In genomic region chr10:36211856-36212255, GRCh38 we compare ENCODE assay signal across 25 cellular contexts.
A peak's percentile ranks its signal among the peaks of the same experiment; 100 is the strongest.
DNase-seq lines count a peak whose midpoint lies in the region; ATAC-seq and TF ChIP-seq lines count a peak whose summit lies in the region.
"Had no signal": no experiment of that assay in that cellular context is flagged by ENCODE, and none has a peak within 500 bp of the region (broad histone marks: within the 10 kb centered on the region; RNA-seq: fewer than 3 reads in every experiment).

No MANE protein-coding gene starts in this region.

- H2BK5ac ChIP-seq in trophoblast cell (ENCODE audit: low read depth, low read length, poor library complexity) = no peak overlapping the region

- no peak overlapping the region for H3K27ac Mint-ChIP-seq in progenitor cell of endocrine pancreas
- H3K27ac Mint-ChIP-seq: B cell; CD14-positive monocyte; CD4-positive, alpha-beta memory T cell; CD8-positive, alpha-beta memory T cell had no signal

- H3K9ac ChIP-seq in SK-N-SH (no peak overlapping the region), trophoblast cell (ENCODE audit: low read length) (no peak overlapping the region)
- H3K9ac ChIP-seq: BLaER1 had no signal

- H3K14ac ChIP-seq in trophoblast cell (ENCODE audit: low read length) = no peak overlapping the region

- no peaks in the 10 kb centered on the region for H3K9me2 ChIP-seq in SK-N-SH

- H3K27me3 ChIP-seq in SK-N-SH (ENCODE audit: insufficient read depth) (no peaks in the 10 kb centered on the region), trophoblast cell (ENCODE audit: insufficient read depth, low read length) (no peaks in the 10 kb centered on the region)
- H3K27me3 ChIP-seq: BLaER1 had no signal

- H3K36me3 ChIP-seq in SK-N-SH (replicated peaks in 1 of 2; ENCODE audit: control insufficient read depth in 1 of 2, insufficient read depth in 2 of 2, low read length in 1 of 2) (no peaks in the 10 kb centered on the region), trophoblast cell (ENCODE audit: control insufficient read depth in 1 of 2, insufficient read depth in 2 of 2, low read length in 2 of 2) (no peaks in the 10 kb centered on the region)
- H3K36me3 ChIP-seq: BLaER1 had no signal

- no peak overlapping the region for H4K8ac ChIP-seq in trophoblast cell (ENCODE audit: low read depth, low read length)

- TF ChIP-seq EP300 in SK-N-SH (IDR thresholded peaks at IDR 0.05; ENCODE audit: borderline replicate concordance in 1 of 2, low read depth in 1 of 2, low read length in 1 of 2) = peak in 1 of 2 experiments; percentile 81; a peak in 2 of 4 replicates

- no peak for TF ChIP-seq RAD21 in SK-N-SH (IDR thresholded peaks at IDR 0.05; ENCODE audit: low read length)

- no peak overlapping the region for H4K91ac ChIP-seq in trophoblast cell (ENCODE audit: low read depth, low read length)

- no peaks in the 10 kb centered on the region for H3F3A ChIP-seq in SK-N-SH (replicated peaks; ENCODE audit: insufficient read depth)

- H2AK5ac ChIP-seq in trophoblast cell (ENCODE audit: low read length) = no peak overlapping the region

- no peak; the same call in 2 of the 3 replicates for ATAC-seq in SK-N-SH treated with all-trans-retinoic acid at 6 μM for 48 hours
- ATAC-seq: A549, GM12878 had no signal

- no peaks in the 10 kb centered on the region for H3K9me3 ChIP-seq in SK-N-SH
- H3K9me3 ChIP-seq in trophoblast cell (ENCODE audit: insufficient read depth, low read depth, low read length) = no peaks in the 10 kb centered on the region
- H3K9me3 ChIP-seq: A549, BLaER1 had no signal

- no peak overlapping the region for H3K4me3 Mint-ChIP-seq in progenitor cell of endocrine pancreas (ENCODE audit: low read depth)
- H3K4me3 Mint-ChIP-seq: B cell; CD14-positive monocyte; CD4-positive, alpha-beta memory T cell; CD4-positive, CD25-positive, alpha-beta regulatory T cell; CD8-positive, alpha-beta memory T cell had no signal

- H3K79me2 ChIP-seq in SK-N-SH (ENCODE audit: insufficient read depth) = no peaks in the 10 kb centered on the region
- no peaks in the 10 kb centered on the region for H3K79me2 ChIP-seq in trophoblast cell (ENCODE audit: control insufficient read depth, insufficient read depth, low read length, poor library complexity)

- H3K4me1 Mint-ChIP-seq in progenitor cell of endocrine pancreas (ENCODE audit: low read depth) = peaks cover 7% of the 10 kb centered on the region
- H3K4me1 Mint-ChIP-seq: B cell; CD14-positive monocyte; CD4-positive, alpha-beta memory T cell; CD4-positive, CD25-positive, alpha-beta regulatory T cell; CD8-positive, alpha-beta memory T cell had no signal

- CTCF ChIA-PET in SK-N-SH (lab: Yijun Ruan, JAX) = no interaction called here

- no peaks in the 10 kb centered on the region for H3K36me3 Mint-ChIP-seq in progenitor cell of endocrine pancreas (ENCODE audit: insufficient read depth)
- H3K36me3 Mint-ChIP-seq: CD14-positive monocyte; CD4-positive, alpha-beta memory T cell; CD4-positive, CD25-positive, alpha-beta regulatory T cell; CD8-positive, alpha-beta memory T cell had no signal

- H3K4me3 ChIP-seq in SK-N-SH (ENCODE audit: low read depth in 2 of 2, low read length in 1 of 2) = no peak overlapping the region
- H3K4me3 ChIP-seq in trophoblast cell (ENCODE audit: low read depth, low read length) = no peak overlapping the region
- H3K4me3 ChIP-seq: A549, BLaER1, GM12878 had no signal

- H2BK120ac ChIP-seq in trophoblast cell (ENCODE audit: insufficient read depth, low read length, poor library complexity) = no peak overlapping the region

- no peak overlapping the region for H2BK12ac ChIP-seq in trophoblast cell (ENCODE audit: low read length)

- H3K79me1 ChIP-seq in trophoblast cell (ENCODE audit: low read length) = no peaks in the 10 kb centered on the region

- no peak overlapping the region for H3K18ac ChIP-seq in trophoblast cell (ENCODE audit: low read length)

- H3K27ac ChIP-seq in SK-N-SH (ENCODE audit: low read depth in 2 of 2, low read length in 1 of 2) = peak overlapping the region in 1 of 2 experiments; percentile 81; a peak in 1 of 4 replicates
- H3K27ac ChIP-seq in trophoblast cell (ENCODE audit: low read depth, low read length) = no peak overlapping the region
- H3K27ac ChIP-seq: 22Rv1, A549, BLaER1 had no signal

- peaks cover 2% of the 10 kb centered on the region for H3K27me3 Mint-ChIP-seq in progenitor cell of endocrine pancreas
- H3K27me3 Mint-ChIP-seq: B cell; CD4-positive, alpha-beta memory T cell; CD4-positive, CD25-positive, alpha-beta regulatory T cell; CD8-positive, alpha-beta memory T cell had no signal

- H3K23ac ChIP-seq in trophoblast cell (ENCODE audit: low read length) = no peak overlapping the region

- peaks cover 0 to 12% of the 10 kb centered on the region in 2 experiments; a peak in 2 of 4 replicates for H3K4me1 ChIP-seq in SK-N-SH (ENCODE audit: control insufficient read depth in 1 of 2, insufficient read depth in 2 of 2, low read depth in 1 of 2, low read length in 1 of 2)
- H3K4me1 ChIP-seq in trophoblast cell (ENCODE audit: control insufficient read depth in 1 of 2, insufficient read depth in 2 of 2, low read length in 2 of 2) = no peaks in the 10 kb centered on the region
- H3K4me1 ChIP-seq: A549, BLaER1 had no signal

- no peak for TF ChIP-seq CTCF in SK-N-SH (IDR thresholded peaks at IDR 0.05)
- no peak for TF ChIP-seq CTCF in progenitor cell of endocrine pancreas (IDR thresholded peaks at IDR 0.05; ENCODE audit: unreplicated experiment)

- WGBS in SK-N-SH (ENCODE audit: low lambda C conversion rate) = 55% methylated on average over 2 of the region's 2 CpGs
- no CpG with 5 or more reads among the region's 2 CpGs for WGBS in trophoblast cell (ENCODE audit: extremely low coverage, insufficient coverage, insufficient read length)

- no peak overlapping the region for H4K12ac ChIP-seq in trophoblast cell (ENCODE audit: low read depth, low read length)

- H3K4me2 ChIP-seq in SK-N-SH (no peak overlapping the region), trophoblast cell (ENCODE audit: low read length) (no peak overlapping the region)
- H3K4me2 ChIP-seq: A549, BLaER1 had no signal

- H3K4ac ChIP-seq in trophoblast cell (ENCODE audit: low read depth, low read length) = no peak overlapping the region

- H4K20me1 ChIP-seq in SK-N-SH (ENCODE audit: insufficient read depth) = no peaks in the 10 kb centered on the region
- H4K20me1 ChIP-seq: BLaER1 had no signal

- H2AFZ ChIP-seq in SK-N-SH (ENCODE audit: low read depth) = no peak overlapping the region
- H2AFZ ChIP-seq in trophoblast cell (ENCODE audit: insufficient read depth, low read length, poor library complexity) = no peak overlapping the region

- POLR2A ChIA-PET in SK-N-SH (lab: Yijun Ruan, JAX) = no interaction called here

- no peaks in the 10 kb centered on the region for H3K9me3 Mint-ChIP-seq in progenitor cell of endocrine pancreas (ENCODE audit: low read depth)

- DNase-seq in SK-N-SH (peak; percentile 33), SK-N-DZ (ENCODE audit: low spot score) (peak; percentile 95), left kidney (ENCODE audit: low read depth, low spot score) (peak; percentile 17), trophoblast cell (no peak), progenitor cell of endocrine pancreas (ENCODE audit: low spot score, unreplicated experiment) (no peak)
- DNase-seq: AML-193; C1 segment of cervical spinal cord; CD4-positive, alpha-beta memory T cell; CD4-positive, CD25-positive, alpha-beta regulatory T cell; CD8-positive, alpha-beta memory T cell; COR-L47; DMS 273 treated with DMSO at 0.1 percent for 48 hours; DMS153; DMS53; DMS79; DND-41; EL; GDM1 had no signal

TF ChIP-seq in SK-N-SH, 30 proteins besides CTCF, POLR2A, EP300 and RAD21 (continues in another document):
- TF ChIP-seq TAF1 (IDR thresholded peaks at IDR 0.05; ENCODE audit: borderline replicate concordance, low read depth, low read length) (no peak), ELF1 (IDR thresholded peaks at IDR 0.05) (no peak), NRF1 (IDR thresholded peaks at IDR 0.05; ENCODE audit: low read depth, low read length) (no peak)
- TF ChIP-seq, protein P1, sequence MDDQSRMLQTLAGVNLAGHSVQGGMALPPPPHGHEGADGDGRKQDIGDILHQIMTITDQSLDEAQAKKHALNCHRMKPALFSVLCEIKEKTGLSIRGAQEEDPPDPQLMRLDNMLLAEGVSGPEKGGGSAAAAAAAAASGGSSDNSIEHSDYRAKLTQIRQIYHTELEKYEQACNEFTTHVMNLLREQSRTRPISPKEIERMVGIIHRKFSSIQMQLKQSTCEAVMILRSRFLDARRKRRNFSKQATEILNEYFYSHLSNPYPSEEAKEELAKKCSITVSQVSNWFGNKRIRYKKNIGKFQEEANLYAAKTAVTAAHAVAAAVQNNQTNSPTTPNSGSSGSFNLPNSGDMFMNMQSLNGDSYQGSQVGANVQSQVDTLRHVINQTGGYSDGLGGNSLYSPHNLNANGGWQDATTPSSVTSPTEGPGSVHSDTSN (IDR thresholded peaks at IDR 0.05) = no peak

TF ChIP-seq in SK-N-SH treated with all-trans-retinoic acid at 6 μM for 48 hours, 23 proteins besides CTCF, POLR2A, EP300 and RAD21 (continues in another document):
- TF ChIP-seq CREB5 (CRISPR knock-in tag; IDR thresholded peaks at IDR 0.05; ENCODE audit: low read depth) = no peak
- no peak for TF ChIP-seq POU6F1 (CRISPR knock-in tag; IDR thresholded peaks at IDR 0.05; ENCODE audit: borderline replicate concordance, low read depth)
- no peak for TF ChIP-seq ZC3H10 (CRISPR knock-in tag; IDR thresholded peaks at IDR 0.05)

Comparison
In these comparisons a context has a peak if more than half of its experiments do, and no peak if none do; other contexts are left out.
1. DNase-seq: peak in SK-N-SH (single experiment), SK-N-DZ (single experiment) and left kidney (single experiment); none in trophoblast cell (0 of 2) and progenitor cell of endocrine pancreas (single experiment).